29 cellular contexts compared by ENCODE assay signal in genomic region chr2:118325556-118325955, GRCh38.
"Had no signal": no experiment of that assay in that cellular context is flagged by ENCODE, and none has a peak within 500 bp of the region (broad histone marks: within the 10 kb centered on the region; RNA-seq: fewer than 3 reads in every experiment).

No MANE protein-coding gene starts in this region.

- H3K4me3 Mint-ChIP-seq: activated CD8-positive, alpha-beta T cell treated with anti-CD3 and anti-CD28 coated beads for 36 hours; activated naive CD8-positive, alpha-beta T cell; activated naive CD8-positive, alpha-beta T cell treated with anti-CD3 and anti-CD28 coated beads, Interleukin-2, amount 50 U/mL, for 24 hours; activated T-cell treated with anti-CD3 and anti-CD28 coated beads, Interleukin-2, amount 50 U/mL, for 4 hours; activated T-helper 17 cell treated with anti-CD3 and anti-CD28 coated beads, Interleukin-2, amount 50 U/mL, for 72 hours; effector memory CD8-positive, alpha-beta T cell had no signal

- H3K9me3 Mint-ChIP-seq: activated CD8-positive, alpha-beta T cell treated with anti-CD3 and anti-CD28 coated beads for 36 hours; activated naive CD8-positive, alpha-beta T cell treated with anti-CD3 and anti-CD28 coated beads, Interleukin-2, amount 50 U/mL, for 24 hours; activated T-cell treated with anti-CD3 and anti-CD28 coated beads, Interleukin-2, amount 50 U/mL, for 4 hours; activated T-helper 17 cell treated with anti-CD3 and anti-CD28 coated beads, Interleukin-2, amount 50 U/mL, for 72 hours; effector memory CD8-positive, alpha-beta T cell had no signal

- H3K27me3 ChIP-seq: body of pancreas, gastrocnemius medialis had no signal

- H3K4me1 Mint-ChIP-seq: activated naive CD8-positive, alpha-beta T cell treated with anti-CD3 and anti-CD28 coated beads, Interleukin-2, amount 50 U/mL, for 24 hours; activated T-helper 17 cell treated with anti-CD3 and anti-CD28 coated beads, Interleukin-2, amount 50 U/mL, for 72 hours had no signal

- H3K9me3 ChIP-seq: adrenal gland, body of pancreas, gastrocnemius medialis, heart right ventricle had no signal

- DNase-seq: activated CD4-positive, alpha-beta T cell treated with anti-CD3 and anti-CD28 coated beads for 4 hours; activated CD4-positive, alpha-beta T cell treated with anti-CD3 and anti-CD28 coated beads, Interleukin-2, amount 50 U/mL, for 1 hour; activated CD4-positive, alpha-beta T cell treated with anti-CD3 and anti-CD28 coated beads, Interleukin-2, amount 50 U/mL, for 48 hours; activated CD4-positive, CD25-positive, alpha-beta regulatory T cell; activated CD4-positive, CD25-positive, alpha-beta regulatory T cell treated with anti-CD3 and anti-CD28 coated beads, Interleukin-2, amount 50 U/mL, for 72 hours; activated CD8-positive, alpha-beta memory T cell treated with anti-CD3 and anti-CD28 coated beads for 24 hours; activated CD8-positive, alpha-beta T cell treated with anti-CD3 and anti-CD28 coated beads for 36 hours; activated effector memory CD4-positive, alpha-beta T cell treated with Interleukin-2 at 50 U/mL for 16 hours; activated gamma-delta T cell treated with Interleukin-2 at 50 U/mL for 16 hours; activated naive CD4-positive, alpha-beta T cell treated with anti-CD3 and anti-CD28 coated beads, Interleukin-2, amount 50 U/mL, for 16 hours; activated naive CD4-positive, alpha-beta T cell treated with Interleukin-2 at 50 U/mL for 16 hours; activated naive CD8-positive, alpha-beta T cell treated with anti-CD3 and anti-CD28 coated beads, Interleukin-2, amount 50 U/mL, for 24 hours; activated T-cell treated with anti-CD3 and anti-CD28 coated beads, Interleukin-2, amount 50 U/mL, for 4 hours; adrenal gland; amygdala; aorta; body of pancreas; caudate nucleus; cortex of kidney; dermis blood vessel endothelial cell; effector CD4-positive, alpha-beta T cell; effector memory CD8-positive, alpha-beta T cell; erythroblast; foreskin keratinocyte; gastrocnemius medialis; heart right ventricle; T-helper 2 cell had no signal

- ATAC-seq: activated CD8-positive, alpha-beta T cell treated with anti-CD3 and anti-CD28 coated beads for 36 hours; activated naive CD8-positive, alpha-beta T cell treated with anti-CD3 and anti-CD28 coated beads, Interleukin-2, amount 50 U/mL, for 24 hours; activated T-cell treated with anti-CD3 and anti-CD28 coated beads, Interleukin-2, amount 50 U/mL, for 4 hours; activated T-helper 17 cell treated with anti-CD3 and anti-CD28 coated beads, Interleukin-2, amount 50 U/mL, for 72 hours; body of pancreas; effector memory CD8-positive, alpha-beta T cell; foreskin keratinocyte; gastrocnemius medialis; heart right ventricle had no signal

- H3K36me3 ChIP-seq: adrenal gland, gastrocnemius medialis, heart right ventricle had no signal

- H3K4me3 ChIP-seq: adrenal gland, body of pancreas, gastrocnemius medialis, heart right ventricle had no signal

- H3K27ac Mint-ChIP-seq: activated CD8-positive, alpha-beta T cell treated with anti-CD3 and anti-CD28 coated beads for 36 hours; activated naive CD8-positive, alpha-beta T cell; activated naive CD8-positive, alpha-beta T cell treated with anti-CD3 and anti-CD28 coated beads, Interleukin-2, amount 50 U/mL, for 24 hours; activated T-helper 17 cell treated with anti-CD3 and anti-CD28 coated beads, Interleukin-2, amount 50 U/mL, for 72 hours; effector memory CD8-positive, alpha-beta T cell had no signal

- H3K4me1 ChIP-seq: adrenal gland, body of pancreas, foreskin keratinocyte, gastrocnemius medialis, heart right ventricle had no signal

- H3K27ac ChIP-seq: adrenal gland, body of pancreas, foreskin keratinocyte, gastrocnemius medialis, heart right ventricle had no signal
